Comparison of ENCODE assay signal across 13 cellular contexts in genomic region chr14:24952851-24953666, GRCh38.
DNase-seq lines count a peak whose midpoint lies in the region; ATAC-seq and TF ChIP-seq lines count a peak whose summit lies in the region.
"Had no signal": no experiment of that assay in that cellular context is flagged by ENCODE, and none has a peak within 500 bp of the region (broad histone marks: within the 10 kb centered on the region; RNA-seq: fewer than 3 reads in every experiment).

No MANE protein-coding gene starts in this region.

- H3K36me3 Mint-ChIP-seq in nephron progenitor cell (ENCODE audit: low read depth): peaks cover 14% of the 10 kb centered on the region

- intact Hi-C loops in dorsolateral prefrontal cortex (cut with DNase I): loop anchor here in 1 of 2 donors (5.0 kb wide), 1 partner anchor 94 kb away; no protein-coding TSS in a partner anchor

- H3K27ac Mint-ChIP-seq in nephron progenitor cell: peak overlapping the region; percentile 60
- H3K27ac Mint-ChIP-seq: naive B cell; stimulated activated naive CD8-positive, alpha-beta T cell treated with anti-CD3 and anti-CD28 coated beads, Interleukin-15, amount 100 ng/mL, for 72 hours had no signal

- H3K36me3 ChIP-seq in MG63: no peaks in the 10 kb centered on the region

- H3K27me3 ChIP-seq in MG63: no peaks in the 10 kb centered on the region
- no peaks in the 10 kb centered on the region for H3K27me3 ChIP-seq in dorsolateral prefrontal cortex

- H3K27me3 Mint-ChIP-seq in nephron progenitor cell (ENCODE audit: low read depth, poor library complexity): no peaks in the 10 kb centered on the region

- DNase-seq in GM12864 (ENCODE audit: low read depth): no peak
- DNase-seq in MG63: peak; percentile 10
- peak in 6 of 10 donors; percentile 36 to 66 (median 54) for DNase-seq in dorsolateral prefrontal cortex
- no peak for DNase-seq in nephron progenitor cell
- no peak for DNase-seq in activated effector memory CD4-positive, alpha-beta T cell treated with Interleukin-2 at 50 U/mL for 16 hours
- DNase-seq: activated T-cell treated with anti-CD3 and anti-CD28 coated beads, Interleukin-2, amount 50 U/mL, for 4 hours; naive B cell; NCI-H446 treated with DMSO at 0.1 percent for 48 hours; stimulated activated naive CD8-positive, alpha-beta T cell treated with anti-CD3 and anti-CD28 coated beads, Interleukin-15, amount 100 ng/mL, for 72 hours; T1000 had no signal

- H3K9me3 ChIP-seq in MG63: no peaks in the 10 kb centered on the region

- peak overlapping the region in 42 of 59 donors; percentile 4 to 73 (median 46) for H3K27ac ChIP-seq in dorsolateral prefrontal cortex

- H3K9me3 Mint-ChIP-seq in nephron progenitor cell: peaks cover 8% of the 10 kb centered on the region
- H3K9me3 Mint-ChIP-seq: activated T-cell treated with anti-CD3 and anti-CD28 coated beads, Interleukin-2, amount 50 U/mL, for 4 hours; stimulated activated naive CD8-positive, alpha-beta T cell treated with anti-CD3 and anti-CD28 coated beads, Interleukin-15, amount 100 ng/mL, for 72 hours had no signal

- TF ChIP-seq CTCF in GM12864 (IDR thresholded peaks at IDR 0.05; ENCODE audit: low read depth, low read length, missing control alignments) (peak; percentile 38), dorsolateral prefrontal cortex (IDR thresholded peaks at IDR 0.05 in 54 of 56, conservative IDR thresholded peaks at IDR 0.05 in 2 of 56; ENCODE audit: low read depth in 1 of 56, partially characterized antibody in 56 of 56) (peak in 52 of 56 donors; percentile 10 to 68 (median 44)), nephron progenitor cell (IDR thresholded peaks at IDR 0.05) (peak; percentile 17)

- H3K4me3 Mint-ChIP-seq in nephron progenitor cell: no peak overlapping the region
- H3K4me3 Mint-ChIP-seq: activated T-cell treated with anti-CD3 and anti-CD28 coated beads, Interleukin-2, amount 50 U/mL, for 4 hours; naive B cell; stimulated activated naive CD8-positive, alpha-beta T cell treated with anti-CD3 and anti-CD28 coated beads, Interleukin-15, amount 100 ng/mL, for 72 hours had no signal

- H3K4me3 ChIP-seq in GM12864 (ENCODE audit: low read depth, low read length) (no peak overlapping the region), MG63 (no peak overlapping the region), dorsolateral prefrontal cortex (no peak overlapping the region)

- ATAC-seq in HG03469 (IDR thresholded peaks at IDR 0.05; ENCODE audit: unreplicated experiment): no peak
- no peak for ATAC-seq in HG02571 (IDR thresholded peaks at IDR 0.05; ENCODE audit: unreplicated experiment)
- ATAC-seq: activated T-cell treated with anti-CD3 and anti-CD28 coated beads, Interleukin-2, amount 50 U/mL, for 4 hours; HCT116; stimulated activated naive CD8-positive, alpha-beta T cell treated with anti-CD3 and anti-CD28 coated beads, Interleukin-15, amount 100 ng/mL, for 72 hours had no signal

- peaks cover 35% of the 10 kb centered on the region for H3K4me1 Mint-ChIP-seq in nephron progenitor cell
- H3K4me1 Mint-ChIP-seq: naive B cell; stimulated activated naive CD8-positive, alpha-beta T cell treated with anti-CD3 and anti-CD28 coated beads, Interleukin-15, amount 100 ng/mL, for 72 hours had no signal

Comparison
In these comparisons a context has a peak if more than half of its experiments do, and no peak if none do; other contexts are left out.
1. DNase-seq: peak in MG63 (single experiment) and dorsolateral prefrontal cortex (6 of 10); none in GM12864 (single experiment), nephron progenitor cell (single experiment) and activated effector memory CD4-positive, alpha-beta T cell treated with Interleukin-2 at 50 U/mL for 16 hours (single experiment).
2. Peak in every context shown above with its lines, with median percentiles within 50 percentile points of each other: CTCF ChIP-seq.